ENCODE assay signal across 2 cellular contexts in genomic region chr20:2485080-2485479, GRCh38.
A peak's percentile ranks its signal among the peaks of the same experiment; 100 is the strongest.
TF ChIP-seq lines count a peak whose summit lies in the region.

No MANE protein-coding gene starts in this region.

TF ChIP-seq in HepG2, 621 proteins besides CTCF, POLR2A, EP300 and RAD21:
- TF ChIP-seq LCORL (IDR thresholded peaks at IDR 0.05) (peak; percentile 98), LCORL (CRISPR knock-in tag; IDR thresholded peaks at IDR 0.05) (no peak), CBX1 (IDR thresholded peaks at IDR 0.05; ENCODE audit: low read depth) (no peak), ZNF883 (CRISPR knock-in tag; IDR thresholded peaks at IDR 0.05; ENCODE audit: not compliant biosample characterization) (no peak), ATF3 (CRISPR knock-in tag; IDR thresholded peaks at IDR 0.05) (no peak)
- TF ChIP-seq, protein P1, sequence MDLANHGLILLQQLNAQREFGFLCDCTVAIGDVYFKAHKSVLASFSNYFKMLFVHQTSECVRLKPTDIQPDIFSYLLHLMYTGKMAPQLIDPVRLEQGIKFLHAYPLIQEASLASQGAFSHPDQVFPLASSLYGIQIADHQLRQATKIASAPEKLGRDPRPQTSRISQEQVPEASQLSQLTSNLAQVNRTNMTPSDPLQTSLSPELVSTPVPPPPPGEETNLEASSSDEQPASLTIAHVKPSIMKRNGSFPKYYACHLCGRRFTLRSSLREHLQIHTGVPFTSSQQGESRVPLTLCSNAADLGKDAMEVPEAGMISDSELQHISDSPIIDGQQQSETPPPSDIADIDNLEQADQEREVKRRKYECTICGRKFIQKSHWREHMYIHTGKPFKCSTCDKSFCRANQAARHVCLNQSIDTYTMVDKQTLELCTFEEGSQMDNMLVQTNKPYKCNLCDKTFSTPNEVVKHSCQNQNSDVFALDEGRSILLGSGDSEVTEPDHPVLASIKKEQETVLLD (CRISPR knock-in tag; IDR thresholded peaks at IDR 0.05; ENCODE audit: low read depth), result no peak
TF ChIP-seq in HepG2: peak in this region for 1.

TF ChIP-seq in K562, 482 proteins besides CTCF, POLR2A, EP300 and RAD21:
- TF ChIP-seq MTA1 (IDR thresholded peaks at IDR 0.05; ENCODE audit: borderline replicate concordance) (no peak), NFIX (CRISPR knock-in tag; IDR thresholded peaks at IDR 0.05; ENCODE audit: low read depth) (peak; percentile 93), NFIC (IDR thresholded peaks at IDR 0.05) (peak; percentile 95), ZFP91 (CRISPR knock-in tag; IDR thresholded peaks at IDR 0.05) (no peak), PHTF2 (CRISPR knock-in tag; IDR thresholded peaks at IDR 0.05) (no peak)
TF ChIP-seq in K562: peak in this region for 2.
